ENCODE assay signal across 31 cellular contexts in genomic region chr12:112810235-112810917, GRCh38. TPM values are rescaled to one million over a fixed set of nuclear protein-coding genes. Genes with fewer than 3 reads are reported as not detected.
"Had no signal": no experiment of that assay in that cellular context is flagged by ENCODE, and none has a peak within 500 bp of the region (broad histone marks: within the 10 kb centered on the region; RNA-seq: fewer than 3 reads in every experiment).

No MANE protein-coding gene starts in this region.

- H3K9me3 ChIP-seq: left lung, lower lobe of right lung, mucosa of descending colon, ovary, right atrium auricular region, right lobe of liver, tibial nerve, uterus had no signal

- H3K36me3 Mint-ChIP-seq: naive thymus-derived CD4-positive, alpha-beta T cell; natural killer cell treated with Interleukin-12 subunit alpha and Interleukin-12 subunit beta and Interleukin-15 and Interleukin-18, amount 100 ng/mL, for 72 hours; stimulated activated memory B cell treated with anti-CD40 and anti-IgM and Interleukin-4, amounts not matched to agents 10 μg/mL and 1 μg/mL and 100 μg/mL, for 72 hours; type B pancreatic cell had no signal

- ATAC-seq: left colon; left lung; lower lobe of right lung; mucosa of descending colon; naive thymus-derived CD4-positive, alpha-beta T cell; natural killer cell treated with Interleukin-12 subunit alpha and Interleukin-12 subunit beta and Interleukin-15 and Interleukin-18, amount 100 ng/mL, for 72 hours; right lobe of liver; stimulated activated memory B cell treated with anti-CD40 and anti-IgM and Interleukin-4, amounts not matched to agents 10 μg/mL and 1 μg/mL and 100 μg/mL, for 72 hours; stimulated activated naive CD8-positive, alpha-beta T cell treated with anti-CD3 and anti-CD28 coated beads, Interleukin-15, amount 100 ng/mL, for 72 hours had no signal

- H3K4me2 ChIP-seq: smooth muscle cell had no signal

- H3K36me3 ChIP-seq: left lung, lower lobe of right lung, ovary, right atrium auricular region, right lobe of liver, tibial nerve, uterus had no signal

- H3K4me1 ChIP-seq: left lung, lower lobe of right lung, right atrium auricular region, right lobe of liver, tibial nerve, uterus had no signal

- H3K4me3 Mint-ChIP-seq: naive thymus-derived CD4-positive, alpha-beta T cell; natural killer cell treated with Interleukin-12 subunit alpha and Interleukin-12 subunit beta and Interleukin-15 and Interleukin-18, amount 100 ng/mL, for 72 hours; stimulated activated memory B cell treated with anti-CD40 and anti-IgM and Interleukin-4, amounts not matched to agents 10 μg/mL and 1 μg/mL and 100 μg/mL, for 72 hours; stimulated activated naive CD8-positive, alpha-beta T cell treated with anti-CD3 and anti-CD28 coated beads, Interleukin-15, amount 100 ng/mL, for 72 hours; type B pancreatic cell had no signal

- H3K9me3 Mint-ChIP-seq: natural killer cell treated with Interleukin-12 subunit alpha and Interleukin-12 subunit beta and Interleukin-15 and Interleukin-18, amount 100 ng/mL, for 72 hours; stimulated activated memory B cell treated with anti-CD40 and anti-IgM and Interleukin-4, amounts not matched to agents 10 μg/mL and 1 μg/mL and 100 μg/mL, for 72 hours; stimulated activated naive CD8-positive, alpha-beta T cell treated with anti-CD3 and anti-CD28 coated beads, Interleukin-15, amount 100 ng/mL, for 72 hours; type B pancreatic cell had no signal

- DNase-seq: kidney; left colon; left lung; lower lobe of right lung; mammary epithelial cell; midbrain; mucosa of descending colon; naive thymus-derived CD4-positive, alpha-beta T cell; ovary; right lobe of liver; stimulated activated CD4-positive, alpha-beta T cell treated with anti-CD3 and anti-CD28 coated beads, Interleukin-1b, Interleukin-23, amount 100 ng/mL, for 48 hours; stimulated activated CD4-positive, alpha-beta T cell treated with anti-CD3 and anti-CD28 coated beads, Interleukin-2, amount 100 ng/mL, for 48 hours; stimulated activated CD4-positive, alpha-beta T cell treated with anti-CD3 and anti-CD28 coated beads, Interleukin-4, amount 100 ng/mL, for 4 hours; stimulated activated CD8-positive, alpha-beta memory T cell treated with anti-CD3 and anti-CD28 coated beads, Interleukin-4, amount 100 ng/mL, for 48 hours; stimulated activated naive CD4-positive, alpha-beta T cell treated with Interleukin-2 at 50 U/mL for 16 hours; stimulated activated naive CD8-positive, alpha-beta T cell treated with anti-CD3 and anti-CD28 coated beads, Interleukin-15, amount 100 ng/mL, for 72 hours; substantia nigra; uterus had no signal

- H3K27ac Mint-ChIP-seq: naive thymus-derived CD4-positive, alpha-beta T cell; natural killer cell treated with Interleukin-12 subunit alpha and Interleukin-12 subunit beta and Interleukin-15 and Interleukin-18, amount 100 ng/mL, for 72 hours; progenitor cell of endocrine pancreas; stimulated activated memory B cell treated with anti-CD40 and anti-IgM and Interleukin-4, amounts not matched to agents 10 μg/mL and 1 μg/mL and 100 μg/mL, for 72 hours; stimulated activated naive CD8-positive, alpha-beta T cell treated with anti-CD3 and anti-CD28 coated beads, Interleukin-15, amount 100 ng/mL, for 72 hours; type B pancreatic cell had no signal

- H3K4me1 Mint-ChIP-seq: stimulated activated naive CD8-positive, alpha-beta T cell treated with anti-CD3 and anti-CD28 coated beads, Interleukin-15, amount 100 ng/mL, for 72 hours had no signal

- H3K27me3 ChIP-seq: ovary, right atrium auricular region, right lobe of liver, tibial nerve, uterus had no signal

- H3K27ac ChIP-seq: left lung, lower lobe of right lung, ovary, right atrium auricular region, right lobe of liver, tibial nerve, uterus had no signal

- H3K4me3 ChIP-seq: left lung, lower lobe of right lung, mucosa of descending colon, ovary, right atrium auricular region, right lobe of liver, smooth muscle cell, tibial nerve, uterus had no signal

RNA-seq across cellular contexts. Expression of gene RPH3A, which starts 18.8 kb away (rescaled TPM):
- total RNA-seq: mammary epithelial cell; myocyte; natural killer cell treated with Interleukin-12 subunit alpha and Interleukin-12 subunit beta and Interleukin-15 and Interleukin-18, amount 100 ng/mL, for 72 hours; ovary; progenitor cell of endocrine pancreas; pulmonary artery endothelial cell; renal cortical epithelial cell; right atrium auricular region; skeletal muscle tissue; smooth muscle cell; tibial nerve; ureter had no signal
- polyA plus RNA-seq: liver; mammary epithelial cell; naive thymus-derived CD4-positive, alpha-beta T cell; smooth muscle cell had no signal
